In the genomic region with DNA sequence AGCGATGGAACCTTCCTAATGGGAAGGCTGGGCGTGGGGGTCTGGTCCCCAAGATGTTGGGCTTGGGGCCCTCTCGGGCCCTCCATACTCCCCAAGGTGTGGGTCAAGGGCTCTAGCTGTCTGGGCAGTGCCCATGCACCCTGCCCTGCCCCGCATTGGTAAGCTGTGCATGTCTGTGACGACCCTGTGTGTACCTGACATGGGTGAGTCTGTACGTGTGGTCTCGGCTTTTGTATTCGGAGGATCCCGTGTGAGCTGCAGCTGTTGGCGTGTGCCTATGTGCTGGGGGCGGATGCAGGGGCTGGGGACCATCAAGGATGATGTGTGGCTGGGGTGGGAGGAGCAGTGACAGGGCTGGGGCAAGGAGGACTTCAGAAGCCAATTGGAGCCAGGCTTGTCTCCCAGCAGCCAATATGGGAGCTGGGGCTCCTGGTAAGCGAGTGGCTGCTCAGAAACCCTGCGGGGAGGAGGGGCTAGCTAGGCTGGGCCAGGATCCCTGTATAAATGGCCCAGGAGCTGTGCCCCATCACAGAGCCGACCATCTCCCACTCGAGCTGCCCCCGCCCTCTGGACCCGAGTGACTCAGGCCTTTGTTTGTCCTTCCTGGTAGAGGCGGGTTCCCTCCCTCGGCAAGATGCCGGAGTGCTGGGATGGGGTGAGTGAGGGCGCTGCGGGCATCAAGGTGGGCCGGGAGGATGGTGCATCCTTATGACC, we compare ENCODE assay signal across 8 cellular contexts. TPM values are rescaled to one million over a fixed set of nuclear protein-coding genes. Genes with fewer than 3 reads are reported as not detected.
DNase-seq lines count a peak whose midpoint lies in the region; ATAC-seq and TF ChIP-seq lines count a peak whose summit lies in the region.

A gene with protein sequence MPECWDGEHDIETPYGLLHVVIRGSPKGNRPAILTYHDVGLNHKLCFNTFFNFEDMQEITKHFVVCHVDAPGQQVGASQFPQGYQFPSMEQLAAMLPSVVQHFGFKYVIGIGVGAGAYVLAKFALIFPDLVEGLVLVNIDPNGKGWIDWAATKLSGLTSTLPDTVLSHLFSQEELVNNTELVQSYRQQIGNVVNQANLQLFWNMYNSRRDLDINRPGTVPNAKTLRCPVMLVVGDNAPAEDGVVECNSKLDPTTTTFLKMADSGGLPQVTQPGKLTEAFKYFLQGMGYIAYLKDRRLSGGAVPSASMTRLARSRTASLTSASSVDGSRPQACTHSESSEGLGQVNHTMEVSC (plus strand): TSS at position 529 of the 714 bp plus-strand sequence. CDS start 106 bp downstream, at position 635.

- peak within 1 kb of the TSS; percentile 51 for H3K4me3 ChIP-seq in cardiac muscle cell

- CTCF ChIA-PET in activated CD4-positive, alpha-beta T cell treated with anti-CD3 and anti-CD28 coated beads, Interleukin-2, amount 10 ng/mL, durations not matched to agents 7 days and 5 days (lab: Charles Lee): interaction anchor here (0.9 to 1.4 kb wide), 4 partner anchors 14 to 314 kb away, joined by 3 to 4 read pairs (median 3); no protein-coding TSS in a partner anchor

- H3K9me3 ChIP-seq in cardiac muscle cell (ENCODE audit: low read depth): no peaks in the 10 kb centered on the region

- H3K27me3 ChIP-seq in cardiac muscle cell: no peaks in the 10 kb centered on the region

- H3K27ac ChIP-seq in angular gyrus (ENCODE audit: low read depth, low read length): peak within 1 kb of the TSS; percentile 94
- no peak within 1 kb of the TSS for H3K27ac ChIP-seq in cardiac muscle cell

- peaks cover 2% of the 10 kb centered on the region for H3K27me3 Mint-ChIP-seq in activated CD4-positive, alpha-beta T cell treated with anti-CD3 and anti-CD28 coated beads, Interleukin-2, amount 10 ng/mL, durations not matched to agents 7 days and 5 days
- H3K27me3 Mint-ChIP-seq in osteocyte (ENCODE audit: unreplicated experiment): no peaks in the 10 kb centered on the region

- no peaks in the 10 kb centered on the region for H3K9me3 Mint-ChIP-seq in activated CD4-positive, alpha-beta T cell treated with anti-CD3 and anti-CD28 coated beads, Interleukin-2, amount 10 ng/mL, durations not matched to agents 7 days and 5 days
- H3K9me3 Mint-ChIP-seq in osteocyte (ENCODE audit: unreplicated experiment): no peaks in the 10 kb centered on the region

- DNase-seq in activated CD4-positive, alpha-beta T cell treated with anti-CD3 and anti-CD28 coated beads, Interleukin-2, amount 10 ng/mL, durations not matched to agents 7 days and 5 days: peak; percentile 43
- no peak for DNase-seq in activated CD4-positive, alpha-beta T cell treated with anti-CD3 and anti-CD28 coated beads for 1 hour
- DNase-seq in NCI-H748 (lab: John Stamatoyannopoulos, UW; ENCODE audit: unreplicated experiment) (peak; percentile 95), cardiac muscle cell (ENCODE audit: low read depth in 1 of 2, low spot score in 1 of 2) (peak; percentile 92), osteocyte (ENCODE audit: extremely low spot score, unreplicated experiment) (no peak), SKM-1 treated with dmso at 0.1 percent for 144 hours (lab: John Stamatoyannopoulos, UW; ENCODE audit: unreplicated experiment) (no peak)

- H3K4me1 Mint-ChIP-seq in activated CD4-positive, alpha-beta T cell treated with anti-CD3 and anti-CD28 coated beads, Interleukin-2, amount 10 ng/mL, durations not matched to agents 7 days and 5 days: peaks cover 21% of the 10 kb centered on the region
- H3K4me1 Mint-ChIP-seq in osteocyte (ENCODE audit: unreplicated experiment): peaks cover 18% of the 10 kb centered on the region

- peak within 1 kb of the TSS; percentile 71 for H3K27ac Mint-ChIP-seq in activated CD4-positive, alpha-beta T cell treated with anti-CD3 and anti-CD28 coated beads, Interleukin-2, amount 10 ng/mL, durations not matched to agents 7 days and 5 days
- peak within 1 kb of the TSS; percentile 18 for H3K27ac Mint-ChIP-seq in osteocyte (ENCODE audit: unreplicated experiment)

- H3K4me3 Mint-ChIP-seq in activated CD4-positive, alpha-beta T cell treated with anti-CD3 and anti-CD28 coated beads, Interleukin-2, amount 10 ng/mL, durations not matched to agents 7 days and 5 days: peak within 1 kb of the TSS; percentile 66
- peak within 1 kb of the TSS; percentile 67 for H3K4me3 Mint-ChIP-seq in osteocyte (ENCODE audit: unreplicated experiment)

- peaks cover 3% of the 10 kb centered on the region for H3K4me1 ChIP-seq in cardiac muscle cell (ENCODE audit: low read depth)

- H3K36me3 Mint-ChIP-seq in activated CD4-positive, alpha-beta T cell treated with anti-CD3 and anti-CD28 coated beads, Interleukin-2, amount 10 ng/mL, durations not matched to agents 7 days and 5 days (ENCODE audit: low read depth): no peaks in the 10 kb centered on the region
- no peaks in the 10 kb centered on the region for H3K36me3 Mint-ChIP-seq in osteocyte (ENCODE audit: unreplicated experiment)

- TF ChIP-seq CTCF in cardiac muscle cell (IDR thresholded peaks at IDR 0.05; ENCODE audit: low read depth, low read length) (no peak), osteocyte (IDR thresholded peaks at IDR 0.05) (no peak)

- ATAC-seq in HG03139 (IDR thresholded peaks at IDR 0.05; ENCODE audit: unreplicated experiment): peak; percentile 46

- no peaks in the 10 kb centered on the region for H3K36me3 ChIP-seq in cardiac muscle cell

- POLR2A ChIA-PET in activated CD4-positive, alpha-beta T cell treated with anti-CD3 and anti-CD28 coated beads, Interleukin-2, amount 10 ng/mL, durations not matched to agents 7 days and 5 days (lab: Charles Lee): no interaction called here

RNA-seq across cellular contexts. Expression of the gene that starts here (rescaled TPM):
- total RNA-seq in activated CD4-positive, alpha-beta T cell treated with anti-CD3 and anti-CD28 coated beads, Interleukin-2, amount 10 ng/mL, durations not matched to agents 7 days and 5 days: under 1 TPM; 0.69 to 0.97 TPM
- total RNA-seq in cardiac muscle cell: 62.3 and 80.3 TPM in 2 replicates
- 48.0 and 54.4 TPM in 2 replicates for polyA plus RNA-seq in cardiac muscle cell
- total RNA-seq in osteocyte: 10.5 and 13.1 TPM in 2 replicates

Comparison
In these comparisons a context has a peak if more than half of its experiments do, and no peak if none do; other contexts are left out.
1. Peak in DNase-seq in activated CD4-positive, alpha-beta T cell treated with anti-CD3 and anti-CD28 coated beads, Interleukin-2, amount 10 ng/mL, durations not matched to agents 7 days and 5 days; RNA of the gene not detected or under 1 TPM.
2. DNase-seq: peak in NCI-H748 (single experiment) and cardiac muscle cell (2 of 2); none in activated CD4-positive, alpha-beta T cell treated with anti-CD3 and anti-CD28 coated beads for 1 hour (single experiment), osteocyte (single experiment) and SKM-1 treated with dmso at 0.1 percent for 144 hours (single experiment).